Comparison of ENCODE assay signal across 9 cellular contexts in genomic region chr4:119286377-119287002, GRCh38. TPM values are rescaled to one million over a fixed set of nuclear protein-coding genes. Genes with fewer than 3 reads are reported as not detected.
DNase-seq lines count a peak whose midpoint lies in the region; ATAC-seq, FAIRE-seq and TF ChIP-seq lines count a peak whose summit lies in the region.
"Had no signal": no experiment of that assay in that cellular context is flagged by ENCODE, and none has a peak within 500 bp of the region (broad histone marks: within the 10 kb centered on the region; RNA-seq: fewer than 3 reads in every experiment).

No MANE protein-coding gene starts in this region.

- H3K27ac ChIP-seq in RWPE2 (ENCODE audit: poor library complexity, severe bottlenecking) = no peak overlapping the region
- H3K27ac ChIP-seq in fibroblast of lung (ENCODE audit: insufficient read depth, low read length) = no peak overlapping the region

- no peaks in the 10 kb centered on the region for H4K20me1 ChIP-seq in fibroblast of lung (ENCODE audit: control insufficient read depth, extremely low read depth, insufficient read depth, low read length)

- H3K9ac ChIP-seq in fibroblast of lung (ENCODE audit: insufficient read depth, low read length) = no peak overlapping the region

- ATAC-seq in RWPE2 (ENCODE audit: low read depth) = no peak
- no peak for ATAC-seq in GM19035 (IDR thresholded peaks at IDR 0.05; ENCODE audit: unreplicated experiment)
- ATAC-seq in HG03159 (IDR thresholded peaks at IDR 0.05; ENCODE audit: unreplicated experiment) = no peak

- DNase-seq in GM18507 (ENCODE audit: extremely low spot score, insufficient read length, low read depth) (no peak), RWPE2 (ENCODE audit: low spot score) (no peak), fibroblast of lung (ENCODE audit: low read depth in 2 of 2) (peak; percentile 76 to 89), progenitor cell of endocrine pancreas (ENCODE audit: low spot score, unreplicated experiment) (no peak), NOMO-1 treated with DMSO at 0.1 percent for 48 hours (lab: John Stamatoyannopoulos, UW; ENCODE audit: unreplicated experiment) (no peak), NCI-H2107 (lab: John Stamatoyannopoulos, UW) (no peak)

- H3K9me3 ChIP-seq in RWPE2 (ENCODE audit: severe bottlenecking) (no peaks in the 10 kb centered on the region), fibroblast of lung (ENCODE audit: control insufficient read depth, insufficient read depth, low read depth, low read length) (no peaks in the 10 kb centered on the region)

- peaks cover 15% of the 10 kb centered on the region for H3K36me3 ChIP-seq in RWPE2 (ENCODE audit: low read depth)
- H3K36me3 ChIP-seq in fibroblast of lung (ENCODE audit: control insufficient read depth, insufficient read depth, low read length) = no peaks in the 10 kb centered on the region

- no peaks in the 10 kb centered on the region for H3K36me3 Mint-ChIP-seq in progenitor cell of endocrine pancreas (ENCODE audit: insufficient read depth)
- H3K36me3 Mint-ChIP-seq: activated naive CD4-positive, alpha-beta T cell treated with anti-CD3 and anti-CD28 coated beads, Interleukin-2, amount 50 U/mL, for 24 hours had no signal

- H3K27me3 ChIP-seq in RWPE2 (ENCODE audit: insufficient read depth, poor library complexity, severe bottlenecking) = no peaks in the 10 kb centered on the region
- no peaks in the 10 kb centered on the region for H3K27me3 ChIP-seq in fibroblast of lung (ENCODE audit: control insufficient read depth, insufficient read depth, low read length)

- no peak overlapping the region for H3K27ac Mint-ChIP-seq in progenitor cell of endocrine pancreas
- H3K27ac Mint-ChIP-seq: activated naive CD4-positive, alpha-beta T cell treated with anti-CD3 and anti-CD28 coated beads, Interleukin-2, amount 50 U/mL, for 24 hours had no signal

- H3K4me1 ChIP-seq in RWPE2 (ENCODE audit: insufficient read depth, poor library complexity, severe bottlenecking) (peaks cover 7% of the 10 kb centered on the region), fibroblast of lung (ENCODE audit: control insufficient read depth, extremely low read depth, insufficient read depth, low read length) (no peaks in the 10 kb centered on the region)

- peaks cover 12% of the 10 kb centered on the region for H3K4me1 Mint-ChIP-seq in progenitor cell of endocrine pancreas (ENCODE audit: low read depth)

- TF ChIP-seq CTCF in RWPE2 (IDR thresholded peaks at IDR 0.05; ENCODE audit: poor library complexity, severe bottlenecking) (peak; percentile 90), fibroblast of lung (conservative IDR thresholded peaks at IDR 0.05 in 1 of 2, IDR thresholded peaks at IDR 0.05 in 1 of 2; ENCODE audit: low read depth in 1 of 2, low read length in 2 of 2) (peak; percentile 37 to 53), progenitor cell of endocrine pancreas (IDR thresholded peaks at IDR 0.05; ENCODE audit: unreplicated experiment) (peak; percentile 68)

- no peaks in the 10 kb centered on the region for H3K27me3 Mint-ChIP-seq in progenitor cell of endocrine pancreas
- H3K27me3 Mint-ChIP-seq: activated naive CD4-positive, alpha-beta T cell treated with anti-CD3 and anti-CD28 coated beads, Interleukin-2, amount 50 U/mL, for 24 hours had no signal

- H2AFZ ChIP-seq in fibroblast of lung (ENCODE audit: low read length) = no peak overlapping the region

- peak overlapping the region; percentile 19 for H3K4me2 ChIP-seq in fibroblast of lung (ENCODE audit: extremely low read depth, insufficient read depth, low read length)

- H3K79me2 ChIP-seq in fibroblast of lung (ENCODE audit: control insufficient read depth, insufficient read depth, low read length) = peaks cover 3% of the 10 kb centered on the region

- FAIRE-seq in GM18507 (lab: Jason Lieb, UNC) = peak; percentile 15

- no peak overlapping the region for H3K4me3 ChIP-seq in RWPE2 (ENCODE audit: severe bottlenecking)
- no peak overlapping the region for H3K4me3 ChIP-seq in fibroblast of lung (replicated peaks in 1 of 4; ENCODE audit: control extremely low read depth in 1 of 4, insufficient read depth in 1 of 4, low read depth in 3 of 4, low read length in 4 of 4)

- H3K9me3 Mint-ChIP-seq in progenitor cell of endocrine pancreas (ENCODE audit: low read depth) = no peaks in the 10 kb centered on the region
- H3K9me3 Mint-ChIP-seq: activated naive CD4-positive, alpha-beta T cell treated with anti-CD3 and anti-CD28 coated beads, Interleukin-2, amount 50 U/mL, for 24 hours had no signal

- H3K4me3 Mint-ChIP-seq in progenitor cell of endocrine pancreas (ENCODE audit: low read depth) = no peak overlapping the region
- H3K4me3 Mint-ChIP-seq: activated naive CD4-positive, alpha-beta T cell treated with anti-CD3 and anti-CD28 coated beads, Interleukin-2, amount 50 U/mL, for 24 hours had no signal

RNA-seq across cellular contexts. Expression of gene FABP2, which starts 35.4 kb away (rescaled TPM):
- total RNA-seq in fibroblast of lung (not detected in 2 replicates), progenitor cell of endocrine pancreas (not detected in 2 replicates)
- polyA plus RNA-seq in fibroblast of lung = not detected in 2 replicates
- not detected in 2 replicates for polyA plus RNA-seq in fibroblast of lung (2012)
- polyA minus RNA-seq in fibroblast of lung (ENCODE audit: low replicate concordance) = not detected in 2 replicates

Comparison
In these comparisons a context has a peak if more than half of its experiments do, and no peak if none do; other contexts are left out.
1. DNase-seq: peak in fibroblast of lung (2 of 2); none in GM18507 (single experiment), RWPE2 (single experiment), progenitor cell of endocrine pancreas (single experiment), NOMO-1 treated with DMSO at 0.1 percent for 48 hours (single experiment) and NCI-H2107 (single experiment).
2. Peak in every context shown above with its lines, with median percentiles within 50 percentile points of each other: CTCF ChIP-seq.